8 cellular contexts compared by ENCODE assay signal in genomic region chr6:17601389-17601703, GRCh38. TPM values are rescaled to one million over a fixed set of nuclear protein-coding genes. Genes with fewer than 3 reads are reported as not detected.
DNase-seq lines count a peak whose midpoint lies in the region; ATAC-seq and TF ChIP-seq lines count a peak whose summit lies in the region.

No MANE protein-coding gene starts in this region.

- no peaks in the 10 kb centered on the region for H3K9me3 ChIP-seq in heart left ventricle
- H3K9me3 ChIP-seq in upper lobe of right lung, result no peaks in the 10 kb centered on the region

- H3K27ac ChIP-seq in heart left ventricle (peak overlapping the region in 11 of 12 donors; percentile 87 to 98 (median 95)), upper lobe of right lung (peak overlapping the region; percentile 95)

- TF ChIP-seq CTCF in heart left ventricle (IDR thresholded peaks at IDR 0.05), result no peak
- TF ChIP-seq CTCF in astrocyte of the spinal cord (IDR thresholded peaks at IDR 0.05; ENCODE audit: low read depth, low read length), result no peak
- TF ChIP-seq CTCF in upper lobe of right lung (IDR thresholded peaks at IDR 0.05), result no peak

- H3K36me3 ChIP-seq in heart left ventricle (peaks cover 0 to 42% (median 22%) of the 10 kb centered on the region in 9 donors), upper lobe of right lung (peaks cover 29% of the 10 kb centered on the region)

- H3K4me1 ChIP-seq in heart left ventricle (peaks cover 0 to 20% (median 13%) of the 10 kb centered on the region in 12 donors), upper lobe of right lung (peaks cover 7% of the 10 kb centered on the region)

- in situ Hi-C loops in astrocyte of the spinal cord (cut with HindIII; ENCODE audit: low sequenced_read_pairs), result no loop called here

- no peak for ATAC-seq in heart left ventricle
- ATAC-seq in Right ventricle myocardium superior (ENCODE audit: poor library complexity), result no peak
- no peak for ATAC-seq in upper lobe of right lung
- ATAC-seq in HG02610 (IDR thresholded peaks at IDR 0.05; ENCODE audit: unreplicated experiment), result no peak

- H3K27me3 ChIP-seq in heart left ventricle (no peaks in the 10 kb centered on the region), upper lobe of right lung (no peaks in the 10 kb centered on the region)

- DNase-seq in heart left ventricle (no peak), Right ventricle myocardium superior (no peak), astrocyte of the spinal cord (ENCODE audit: low read depth, low spot score) (no peak), lung microvascular endothelial cell (ENCODE audit: low read depth in 2 of 2) (peak; percentile 2 to 18), upper lobe of right lung (no peak), SKM-1 (lab: John Stamatoyannopoulos, UW; ENCODE audit: unreplicated experiment) (no peak), SKM-1 treated with dmso at 0.1 percent for 144 hours (lab: John Stamatoyannopoulos, UW; ENCODE audit: unreplicated experiment) (no peak)

- intact Hi-C loops in heart left ventricle (cut with DNase I) (loop anchor here in 6 of 10 donors (2.0 to 10.0 kb wide), 5 partner anchors 86 to 383 kb away; partner anchors contain the start of genes NUP153 (in 5 of the 6) and KIF13A (in 1 of the 6)), Right ventricle myocardium superior (cut with DNase I) (loop anchor here (10.0 kb wide), 1 partner anchor 103 kb away; the partner anchor contains the start of gene NUP153), upper lobe of right lung (cut with DNase I) (no loop called here)

- WGBS in heart left ventricle, 4 donors, result 8 to 21% (median 17%) methylated on average over 5 of the region's 5 CpGs

- H3K4me3 ChIP-seq in heart left ventricle (peak overlapping the region; percentile 75 to 99 (median 94)), astrocyte of the spinal cord (ENCODE audit: low read depth, low read length) (peak overlapping the region; percentile 75), upper lobe of right lung (peak overlapping the region; percentile 87)

- no peak for TF ChIP-seq POLR2A in heart left ventricle (IDR thresholded peaks at IDR 0.05)

RNA-seq across cellular contexts. Expression of gene FAM8A1, which starts 1.2 kb away (rescaled TPM):
- total RNA-seq in heart left ventricle (10 to 100 TPM; 14.9 to 24.5 (median 17.5) TPM), Right ventricle myocardium superior (16.7 TPM), lung microvascular endothelial cell (7.0 and 9.1 TPM in 2 replicates), upper lobe of right lung (30.9 TPM)
- polyA plus RNA-seq in heart left ventricle, result 10 to 100 TPM in 1 of 2 donors, 1 to 10 TPM in 1; 9.1 to 14.9 TPM

Comparison
In these comparisons a context has a peak if more than half of its experiments do, and no peak if none do; other contexts are left out.
1. DNase-seq: peak in lung microvascular endothelial cell (2 of 2); none in heart left ventricle (0 of 5), Right ventricle myocardium superior (single experiment), astrocyte of the spinal cord (single experiment), upper lobe of right lung (single experiment), SKM-1 (single experiment) and SKM-1 treated with dmso at 0.1 percent for 144 hours (single experiment).
2. Peak in every context shown above with its lines, with median percentiles within 50 percentile points of each other: H3K4me3 ChIP-seq.